Comparison of ENCODE assay signal across 1 cellular context in genomic region chr11:34065505-34066203, GRCh38.
TF ChIP-seq lines count a peak whose summit lies in the region.

No MANE protein-coding gene starts in this region.

TF ChIP-seq in endothelial cell of umbilical vein, 7 proteins besides CTCF, POLR2A, EP300 and RAD21:
- peak; percentile 8 for TF ChIP-seq GATA2 (IDR thresholded peaks at IDR 0.05; ENCODE audit: insufficient read depth, insufficient read length, low read depth, low read length)
- TF ChIP-seq, protein P1, sequence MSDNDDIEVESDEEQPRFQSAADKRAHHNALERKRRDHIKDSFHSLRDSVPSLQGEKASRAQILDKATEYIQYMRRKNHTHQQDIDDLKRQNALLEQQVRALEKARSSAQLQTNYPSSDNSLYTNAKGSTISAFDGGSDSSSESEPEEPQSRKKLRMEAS (IDR thresholded peaks at IDR 0.05; ENCODE audit: insufficient read depth, insufficient read length): no peak
TF ChIP-seq in endothelial cell of umbilical vein: peak in this region for 1.
